31 cellular contexts compared by ENCODE assay signal in genomic region chr13:112876305-112877000, GRCh38.
"Had no signal": no experiment of that assay in that cellular context is flagged by ENCODE, and none has a peak within 500 bp of the region (broad histone marks: within the 10 kb centered on the region; RNA-seq: fewer than 3 reads in every experiment).

No MANE protein-coding gene starts in this region.

- H3K9me3 ChIP-seq: breast epithelium, colonic mucosa, gastroesophageal sphincter, uterus had no signal

- H3K9me3 Mint-ChIP-seq: activated B cell treated with CpG ODN at 0.5 μM for 24 hours; activated naive CD4-positive, alpha-beta T cell treated with anti-CD3 and anti-CD28 coated beads, Interleukin-2, amount 50 U/mL, for 24 hours; activated naive CD8-positive, alpha-beta T cell treated with anti-CD3 and anti-CD28 coated beads, Interleukin-2, amount 50 U/mL, for 24 hours; mesothelial cell of epicardium; stimulated activated naive CD8-positive, alpha-beta T cell treated with anti-CD3 and anti-CD28 coated beads, Interleukin-15, amount 100 ng/mL, for 72 hours; type B pancreatic cell had no signal

- ATAC-seq: activated naive CD8-positive, alpha-beta T cell treated with anti-CD3 and anti-CD28 coated beads, Interleukin-2, amount 50 U/mL, for 24 hours; gastroesophageal sphincter; left lobe of liver; naive thymus-derived CD4-positive, alpha-beta T cell; sciatic nerve; stimulated activated memory B cell treated with anti-CD40 and anti-IgM and Interleukin-4, amounts not matched to agents 10 μg/mL and 1 μg/mL and 100 μg/mL, for 72 hours; stimulated activated naive CD8-positive, alpha-beta T cell treated with anti-CD3 and anti-CD28 coated beads, Interleukin-15, amount 100 ng/mL, for 72 hours had no signal

- H3K36me3 ChIP-seq: breast epithelium, colonic mucosa, uterus had no signal

- H3K27ac ChIP-seq: breast epithelium, colonic mucosa, dorsolateral prefrontal cortex, gastroesophageal sphincter, uterus had no signal

- DNase-seq: activated B cell treated with CpG ODN at 0.5 μM for 24 hours; activated CD4-positive, alpha-beta T cell treated with anti-CD3 and anti-CD28 coated beads for 4 hours; activated CD4-positive, alpha-beta T cell treated with anti-CD3 and anti-CD28 coated beads, Interleukin-2, amount 50 U/mL, for 4 hours; activated gamma-delta T cell; activated naive CD8-positive, alpha-beta T cell treated with anti-CD3 and anti-CD28 coated beads, Interleukin-2, amount 50 U/mL, for 24 hours; activated T-cell treated with anti-CD3 and anti-CD28 coated beads for 4 hours; amygdala; colonic mucosa; effector memory CD4-positive, alpha-beta T cell; hypothalamus; immature natural killer cell; naive thymus-derived CD4-positive, alpha-beta T cell; small intestine; stimulated activated CD4-positive, alpha-beta T cell treated with anti-CD3 and anti-CD28 coated beads, Interleukin-1b, Interleukin-23, amount 100 ng/mL, for 48 hours; stimulated activated CD4-positive, alpha-beta T cell treated with anti-CD3 and anti-CD28 coated beads, Interleukin-4, amount 100 ng/mL, for 4 hours; stimulated activated CD8-positive, alpha-beta memory T cell treated with anti-CD3 and anti-CD28 coated beads, Interleukin-4, amount 100 ng/mL, for 48 hours; stimulated activated naive CD8-positive, alpha-beta T cell treated with anti-CD3 and anti-CD28 coated beads, Interleukin-15, amount 100 ng/mL, for 72 hours; substantia nigra; T-helper 1 cell; uterus had no signal

- H3K4me3 ChIP-seq: breast epithelium, colonic mucosa, dorsolateral prefrontal cortex, gastroesophageal sphincter, uterus had no signal

- H3K4me1 ChIP-seq: breast epithelium, colonic mucosa, uterus had no signal

- H3K27me3 Mint-ChIP-seq: activated B cell treated with CpG ODN at 0.5 μM for 24 hours; activated naive CD4-positive, alpha-beta T cell treated with anti-CD3 and anti-CD28 coated beads, Interleukin-2, amount 50 U/mL, for 24 hours; activated naive CD8-positive, alpha-beta T cell treated with anti-CD3 and anti-CD28 coated beads, Interleukin-2, amount 50 U/mL, for 24 hours; central memory CD8-positive, alpha-beta T cell; stimulated activated memory B cell treated with anti-CD40 and anti-IgM and Interleukin-4, amounts not matched to agents 10 μg/mL and 1 μg/mL and 100 μg/mL, for 72 hours; stimulated activated naive CD8-positive, alpha-beta T cell treated with anti-CD3 and anti-CD28 coated beads, Interleukin-15, amount 100 ng/mL, for 72 hours; type B pancreatic cell had no signal

- H3K27me3 ChIP-seq: breast epithelium, colonic mucosa, dorsolateral prefrontal cortex, gastroesophageal sphincter, uterus had no signal

- H3K4me3 Mint-ChIP-seq: activated B cell treated with CpG ODN at 0.5 μM for 24 hours; activated naive CD4-positive, alpha-beta T cell treated with anti-CD3 and anti-CD28 coated beads, Interleukin-2, amount 50 U/mL, for 24 hours; activated naive CD8-positive, alpha-beta T cell treated with anti-CD3 and anti-CD28 coated beads, Interleukin-2, amount 50 U/mL, for 24 hours; central memory CD8-positive, alpha-beta T cell; immature natural killer cell; mesothelial cell of epicardium; naive thymus-derived CD4-positive, alpha-beta T cell; stimulated activated memory B cell treated with anti-CD40 and anti-IgM and Interleukin-4, amounts not matched to agents 10 μg/mL and 1 μg/mL and 100 μg/mL, for 72 hours; stimulated activated naive CD8-positive, alpha-beta T cell treated with anti-CD3 and anti-CD28 coated beads, Interleukin-15, amount 100 ng/mL, for 72 hours; T-helper 2 cell treated with Interferon-gamma antibody and Interleukin-4, amounts not matched to agents 5 μg/mL and 100 μg/mL, for 36 hours; type B pancreatic cell had no signal

- H3K27ac Mint-ChIP-seq: activated B cell treated with CpG ODN at 0.5 μM for 24 hours; activated naive CD4-positive, alpha-beta T cell treated with anti-CD3 and anti-CD28 coated beads, Interleukin-2, amount 50 U/mL, for 24 hours; activated naive CD8-positive, alpha-beta T cell treated with anti-CD3 and anti-CD28 coated beads, Interleukin-2, amount 50 U/mL, for 24 hours; immature natural killer cell; mesothelial cell of epicardium; stimulated activated memory B cell treated with anti-CD40 and anti-IgM and Interleukin-4, amounts not matched to agents 10 μg/mL and 1 μg/mL and 100 μg/mL, for 72 hours; stimulated activated naive CD8-positive, alpha-beta T cell treated with anti-CD3 and anti-CD28 coated beads, Interleukin-15, amount 100 ng/mL, for 72 hours; T-helper 2 cell treated with Interferon-gamma antibody and Interleukin-4, amounts not matched to agents 5 μg/mL and 100 μg/mL, for 36 hours; type B pancreatic cell had no signal
